ENCODE assay signal across 1 cellular context in genomic region chr7:159010951-159011820, GRCh38.
TF ChIP-seq lines count a peak whose summit lies in the region.

No MANE protein-coding gene starts in this region.

TF ChIP-seq in WTC11, 78 proteins besides CTCF, POLR2A, EP300 and RAD21 (continued from another document):
- TF ChIP-seq ATF2 (CRISPR knock-in tag; IDR thresholded peaks at IDR 0.05; ENCODE audit: borderline replicate concordance, low read depth) (no peak), USF2 (CRISPR knock-in tag; IDR thresholded peaks at IDR 0.05) (no peak), RORB (CRISPR knock-in tag; IDR thresholded peaks at IDR 0.05) (no peak), TCF7 (CRISPR knock-in tag; IDR thresholded peaks at IDR 0.05; ENCODE audit: low read depth) (no peak), NR1H2 (CRISPR knock-in tag; IDR thresholded peaks at IDR 0.05) (no peak), ZBTB21 (CRISPR knock-in tag; IDR thresholded peaks at IDR 0.05; ENCODE audit: borderline replicate concordance) (no peak), CREM (CRISPR knock-in tag; IDR thresholded peaks at IDR 0.05) (no peak), E2F4 (CRISPR knock-in tag; IDR thresholded peaks at IDR 0.05; ENCODE audit: borderline replicate concordance, low read depth) (no peak), RELA (CRISPR knock-in tag; IDR thresholded peaks at IDR 0.05; ENCODE audit: borderline replicate concordance) (no peak), AFF4 (CRISPR knock-in tag; IDR thresholded peaks at IDR 0.05; ENCODE audit: borderline replicate concordance) (no peak), GABPB1 (CRISPR knock-in tag; IDR thresholded peaks at IDR 0.05) (no peak)
